Comparison of ENCODE assay signal across 1 cellular context in the genomic region with DNA sequence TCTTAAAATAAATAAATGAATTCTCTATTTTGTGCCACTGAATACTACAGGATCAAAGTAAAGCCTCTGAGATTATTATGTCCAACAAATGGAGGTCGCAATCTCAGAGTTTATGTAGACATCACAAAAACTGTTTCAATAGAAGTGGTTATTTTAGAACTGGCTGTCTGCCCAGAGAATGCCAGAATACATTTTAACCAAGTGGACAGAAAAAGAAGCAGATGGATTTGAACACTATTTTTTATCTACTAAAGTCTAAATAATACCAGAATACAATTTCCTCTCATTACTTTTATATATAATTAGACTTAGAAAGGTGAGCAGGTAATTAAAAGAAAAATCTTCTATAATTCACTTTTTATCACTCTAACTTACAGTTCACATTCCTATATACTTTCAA.
TF ChIP-seq lines count a peak whose summit lies in the region.

No MANE protein-coding gene starts in this region.

TF ChIP-seq in SK-N-SH, 30 proteins besides CTCF, POLR2A, EP300 and RAD21 (continued from another document):
- TF ChIP-seq MEF2A (IDR thresholded peaks at IDR 0.05; ENCODE audit: borderline replicate concordance, low read depth) (peak; percentile 55; the same call in 1 of the 2 replicates), GABPA (IDR thresholded peaks at IDR 0.05; ENCODE audit: low read depth) (no peak), POLR2AphosphoS5 (IDR thresholded peaks at IDR 0.05; ENCODE audit: low read depth, low read length) (no peak; the same call in 1 of the 2 replicates)
